ENCODE assay signal across 25 cellular contexts in the genomic region with DNA sequence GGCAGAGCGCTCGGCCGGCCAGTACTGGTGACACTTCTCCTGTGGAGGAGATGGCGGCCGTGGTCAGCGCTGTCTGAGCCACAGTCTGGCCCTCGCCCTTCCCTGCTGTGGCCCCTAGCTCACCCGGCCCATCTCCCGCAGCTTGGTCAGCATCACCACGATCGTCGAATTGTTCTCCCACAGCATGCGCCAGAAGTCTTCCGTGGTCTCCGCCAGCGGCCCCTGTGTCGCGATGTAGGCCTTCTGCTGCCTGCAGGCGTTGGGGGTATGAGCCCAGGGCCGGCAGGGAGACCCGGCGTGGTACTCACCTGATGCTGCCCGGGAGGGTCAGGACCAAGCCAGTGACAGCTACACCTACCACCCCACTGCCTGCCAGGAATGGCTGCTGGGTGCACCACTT.
"Had no signal": no experiment of that assay in that cellular context is flagged by ENCODE, and none has a peak within 500 bp of the region (broad histone marks: within the 10 kb centered on the region; RNA-seq: fewer than 3 reads in every experiment).

No MANE protein-coding gene starts in this region.

- ATAC-seq: effector memory CD8-positive, alpha-beta T cell; esophagus mucosa; gastrocnemius medialis; heart right ventricle; left cardiac atrium; left lung; left ventricle myocardium superior; lower lobe of right lung; mucosa of descending colon had no signal

- H3K4me3 Mint-ChIP-seq: dendritic cell treated with granulocyte-macrophage colony-stimulating factor and Interleukin-4, amounts not matched to agents 40 ng/mL and 50 ng/mL, for 4 days; effector memory CD8-positive, alpha-beta T cell; endodermal cell; mesothelial cell of epicardium had no signal

- H3K4me3 ChIP-seq: colonic mucosa, esophagus squamous epithelium, gastrocnemius medialis, heart right ventricle, left lung, lower lobe of right lung, mucosa of descending colon had no signal

- DNase-seq: colonic mucosa; cortex of kidney; effector CD8-positive, alpha-beta T cell; effector memory CD8-positive, alpha-beta T cell; endodermal cell; erythroblast; esophagus squamous epithelium; foreskin fibroblast; foreskin melanocyte; gastrocnemius medialis; glutamatergic neuron; head of caudate nucleus; heart right ventricle; hippocampal formation; left cardiac atrium; left lung; left ventricle myocardium superior; lower lobe of right lung; mesenchymal stem cell; mucosa of descending colon; naive B cell had no signal

- H3K27me3 ChIP-seq: colonic mucosa, esophagus squamous epithelium, gastrocnemius medialis, heart right ventricle, left lung had no signal

- H3K9me3 Mint-ChIP-seq: dendritic cell treated with granulocyte-macrophage colony-stimulating factor and Interleukin-4, amounts not matched to agents 40 ng/mL and 50 ng/mL, for 4 days had no signal

- H3K4me1 ChIP-seq: colonic mucosa, esophagus squamous epithelium, gastrocnemius medialis, heart right ventricle, left lung, lower lobe of right lung had no signal

- H3K36me3 ChIP-seq: colonic mucosa had no signal

- H3K4me1 Mint-ChIP-seq: endodermal cell, mesothelial cell of epicardium, naive B cell had no signal

- H3K27ac ChIP-seq: colonic mucosa, epithelial cell of prostate, esophagus squamous epithelium, gastrocnemius medialis, heart right ventricle, left lung, lower lobe of right lung had no signal

- H3K27ac Mint-ChIP-seq: dendritic cell treated with granulocyte-macrophage colony-stimulating factor and Interleukin-4, amounts not matched to agents 40 ng/mL and 50 ng/mL, for 4 days; effector memory CD8-positive, alpha-beta T cell; endodermal cell; mesothelial cell of epicardium; naive B cell had no signal

- H3K27me3 Mint-ChIP-seq: dendritic cell treated with granulocyte-macrophage colony-stimulating factor and Interleukin-4, amounts not matched to agents 40 ng/mL and 50 ng/mL, for 4 days; naive B cell had no signal

- H3K9me3 ChIP-seq: colonic mucosa, esophagus squamous epithelium, gastrocnemius medialis, left lung, lower lobe of right lung, mucosa of descending colon had no signal
